In genomic region chr6:117740605-117741004, GRCh38 we compare ENCODE assay signal across 18 cellular contexts.
"Had no signal": no experiment of that assay in that cellular context is flagged by ENCODE, and none has a peak within 500 bp of the region (broad histone marks: within the 10 kb centered on the region; RNA-seq: fewer than 3 reads in every experiment).

No MANE protein-coding gene starts in this region.

- H3K4me3 Mint-ChIP-seq: naive thymus-derived CD8-positive, alpha-beta T cell; stimulated activated memory B cell treated with anti-CD40 and anti-IgM and Interleukin-4, amounts not matched to agents 10 μg/mL and 1 μg/mL and 100 μg/mL, for 72 hours; stimulated activated naive CD8-positive, alpha-beta T cell treated with anti-CD3 and anti-CD28 coated beads, Interleukin-15, Interleukin-2, amounts not matched to agents 100 ng/mL and 50 ng/mL, for 24 hours had no signal

- H3K4me1 ChIP-seq: esophagus squamous epithelium, heart left ventricle, tibial artery, upper lobe of left lung, uterus had no signal

- H3K27me3 ChIP-seq: esophagus squamous epithelium, heart left ventricle, tibial artery, upper lobe of left lung, uterus had no signal

- H3K4me1 Mint-ChIP-seq: stimulated activated memory B cell treated with anti-CD40 and anti-IgM and Interleukin-4, amounts not matched to agents 10 μg/mL and 1 μg/mL and 100 μg/mL, for 72 hours had no signal

- ATAC-seq: heart left ventricle; mucosa of descending colon; naive thymus-derived CD8-positive, alpha-beta T cell; right cardiac atrium; stimulated activated memory B cell treated with anti-CD40 and anti-IgM and Interleukin-4, amounts not matched to agents 10 μg/mL and 1 μg/mL and 100 μg/mL, for 72 hours had no signal

- H3K4me3 ChIP-seq: esophagus squamous epithelium, heart left ventricle, mucosa of descending colon, tibial artery, upper lobe of left lung, uterus had no signal

- H3K27ac Mint-ChIP-seq: stimulated activated memory B cell treated with anti-CD40 and anti-IgM and Interleukin-4, amounts not matched to agents 10 μg/mL and 1 μg/mL and 100 μg/mL, for 72 hours; stimulated activated naive CD8-positive, alpha-beta T cell treated with anti-CD3 and anti-CD28 coated beads, Interleukin-15, Interleukin-2, amounts not matched to agents 100 ng/mL and 50 ng/mL, for 24 hours had no signal

- H3K36me3 ChIP-seq: esophagus squamous epithelium, heart left ventricle, tibial artery, upper lobe of left lung, uterus had no signal

- DNase-seq: effector memory CD4-positive, alpha-beta T cell; esophagus squamous epithelium; foreskin fibroblast; heart left ventricle; hippocampal formation; kidney glomerular epithelial cell; mammary epithelial cell; mucosa of descending colon; naive thymus-derived CD8-positive, alpha-beta T cell; right cardiac atrium; stimulated activated CD4-positive, alpha-beta T cell treated with anti-CD3 and anti-CD28 coated beads, Interleukin-4, amount 100 ng/mL, for 1 hour; tibial artery; uterus had no signal

- H3K27ac ChIP-seq: epithelial cell of prostate, esophagus squamous epithelium, heart left ventricle, tibial artery, upper lobe of left lung, uterus had no signal

- H3K9me3 ChIP-seq: esophagus squamous epithelium, mucosa of descending colon, uterus had no signal

- FAIRE-seq: islet of Langerhans had no signal
